Comparison of ENCODE assay signal across 1 cellular context in genomic region chr4:87219648-87220093, GRCh38.
A peak's percentile ranks its signal among the peaks of the same experiment; 100 is the strongest.
TF ChIP-seq lines count a peak whose summit lies in the region.

No MANE protein-coding gene starts in this region.

TF ChIP-seq in GM12878, 131 proteins besides CTCF, POLR2A, EP300 and RAD21 (continued from another document):
- no peak for TF ChIP-seq CUX1 (IDR thresholded peaks at IDR 0.05; ENCODE audit: insufficient replicate concordance, low read depth, low read length)
- TF ChIP-seq, protein P1, sequence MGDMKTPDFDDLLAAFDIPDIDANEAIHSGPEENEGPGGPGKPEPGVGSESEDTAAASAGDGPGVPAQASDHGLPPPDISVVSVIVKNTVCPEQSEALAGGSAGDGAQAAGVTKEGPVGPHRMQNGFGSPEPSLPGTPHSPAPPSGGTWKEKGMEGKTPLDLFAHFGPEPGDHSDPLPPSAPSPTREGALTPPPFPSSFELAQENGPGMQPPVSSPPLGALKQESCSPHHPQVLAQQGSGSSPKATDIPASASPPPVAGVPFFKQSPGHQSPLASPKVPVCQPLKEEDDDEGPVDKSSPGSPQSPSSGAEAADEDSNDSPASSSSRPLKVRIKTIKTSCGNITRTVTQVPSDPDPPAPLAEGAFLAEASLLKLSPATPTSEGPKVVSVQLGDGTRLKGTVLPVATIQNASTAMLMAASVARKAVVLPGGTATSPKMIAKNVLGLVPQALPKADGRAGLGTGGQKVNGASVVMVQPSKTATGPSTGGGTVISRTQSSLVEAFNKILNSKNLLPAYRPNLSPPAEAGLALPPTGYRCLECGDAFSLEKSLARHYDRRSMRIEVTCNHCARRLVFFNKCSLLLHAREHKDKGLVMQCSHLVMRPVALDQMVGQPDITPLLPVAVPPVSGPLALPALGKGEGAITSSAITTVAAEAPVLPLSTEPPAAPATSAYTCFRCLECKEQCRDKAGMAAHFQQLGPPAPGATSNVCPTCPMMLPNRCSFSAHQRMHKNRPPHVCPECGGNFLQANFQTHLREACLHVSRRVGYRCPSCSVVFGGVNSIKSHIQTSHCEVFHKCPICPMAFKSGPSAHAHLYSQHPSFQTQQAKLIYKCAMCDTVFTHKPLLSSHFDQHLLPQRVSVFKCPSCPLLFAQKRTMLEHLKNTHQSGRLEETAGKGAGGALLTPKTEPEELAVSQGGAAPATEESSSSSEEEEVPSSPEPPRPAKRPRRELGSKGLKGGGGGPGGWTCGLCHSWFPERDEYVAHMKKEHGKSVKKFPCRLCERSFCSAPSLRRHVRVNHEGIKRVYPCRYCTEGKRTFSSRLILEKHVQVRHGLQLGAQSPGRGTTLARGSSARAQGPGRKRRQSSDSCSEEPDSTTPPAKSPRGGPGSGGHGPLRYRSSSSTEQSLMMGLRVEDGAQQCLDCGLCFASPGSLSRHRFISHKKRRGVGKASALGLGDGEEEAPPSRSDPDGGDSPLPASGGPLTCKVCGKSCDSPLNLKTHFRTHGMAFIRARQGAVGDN (IDR thresholded peaks at IDR 0.05): peak; percentile 6; the same call in 1 of the 2 replicates
- peak; percentile 69 for TF ChIP-seq NR2F1 (conservative IDR thresholded peaks at IDR 0.05)
- no peak for TF ChIP-seq ZBED1 (IDR thresholded peaks at IDR 0.05; ENCODE audit: borderline replicate concordance)
- TF ChIP-seq ZNF274 (IDR thresholded peaks at IDR 0.05; ENCODE audit: insufficient read depth, insufficient read length): no peak
- 0 out of 2 replicates have a peak, but pooled peaks have one; percentile 16 for TF ChIP-seq ZNF207 (IDR thresholded peaks at IDR 0.05; ENCODE audit: borderline replicate concordance)
- TF ChIP-seq SUZ12 (IDR thresholded peaks at IDR 0.05; ENCODE audit: unreplicated experiment): no peak
- no peak for TF ChIP-seq KAT2A (conservative IDR thresholded peaks at IDR 0.05; ENCODE audit: control insufficient read depth, low read depth, low read length)
- no peak for TF ChIP-seq POU2F2 (IDR thresholded peaks at IDR 0.05; ENCODE audit: borderline replicate concordance, low read depth, low read length)
- no peak for TF ChIP-seq SUPT20H (IDR thresholded peaks at IDR 0.05; ENCODE audit: borderline replicate concordance, control insufficient read depth, low read depth, low read length)
- 0 out of 2 replicates have a peak, but pooled peaks have one; percentile 19 for TF ChIP-seq EED (IDR thresholded peaks at IDR 0.05; ENCODE audit: low read depth)
- no peak for TF ChIP-seq ASH2L (IDR thresholded peaks at IDR 0.05; ENCODE audit: borderline replicate concordance, low read depth)
- TF ChIP-seq TARDBP (IDR thresholded peaks at IDR 0.05; ENCODE audit: borderline replicate concordance): no peak
- peak; percentile 57 for TF ChIP-seq RUNX3 (IDR thresholded peaks at IDR 0.05; ENCODE audit: low read length)
- TF ChIP-seq FOXK2 (IDR thresholded peaks at IDR 0.05): no peak
- peak; percentile 46; the same call in 1 of the 2 replicates for TF ChIP-seq PAX5 (IDR thresholded peaks at IDR 0.05; ENCODE audit: borderline replicate concordance, low read depth, low read length)
- no peak for TF ChIP-seq ZNF384 (IDR thresholded peaks at IDR 0.05; ENCODE audit: borderline replicate concordance, low read depth, low read length)
- TF ChIP-seq BACH1 (IDR thresholded peaks at IDR 0.05; ENCODE audit: borderline replicate concordance): peak; percentile 90
- no peak for TF ChIP-seq NFXL1 (IDR thresholded peaks at IDR 0.05; ENCODE audit: borderline replicate concordance)
- TF ChIP-seq SREBF1 (IDR thresholded peaks at IDR 0.05; ENCODE audit: low read length): no peak
- TF ChIP-seq CBX5 (IDR thresholded peaks at IDR 0.05; ENCODE audit: low read depth): no peak
- TF ChIP-seq, protein P2, sequence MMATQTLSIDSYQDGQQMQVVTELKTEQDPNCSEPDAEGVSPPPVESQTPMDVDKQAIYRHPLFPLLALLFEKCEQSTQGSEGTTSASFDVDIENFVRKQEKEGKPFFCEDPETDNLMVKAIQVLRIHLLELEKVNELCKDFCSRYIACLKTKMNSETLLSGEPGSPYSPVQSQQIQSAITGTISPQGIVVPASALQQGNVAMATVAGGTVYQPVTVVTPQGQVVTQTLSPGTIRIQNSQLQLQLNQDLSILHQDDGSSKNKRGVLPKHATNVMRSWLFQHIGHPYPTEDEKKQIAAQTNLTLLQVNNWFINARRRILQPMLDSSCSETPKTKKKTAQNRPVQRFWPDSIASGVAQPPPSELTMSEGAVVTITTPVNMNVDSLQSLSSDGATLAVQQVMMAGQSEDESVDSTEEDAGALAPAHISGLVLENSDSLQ (IDR thresholded peaks at IDR 0.05): no peak
